ENCODE assay signal across 22 cellular contexts in the genomic region with DNA sequence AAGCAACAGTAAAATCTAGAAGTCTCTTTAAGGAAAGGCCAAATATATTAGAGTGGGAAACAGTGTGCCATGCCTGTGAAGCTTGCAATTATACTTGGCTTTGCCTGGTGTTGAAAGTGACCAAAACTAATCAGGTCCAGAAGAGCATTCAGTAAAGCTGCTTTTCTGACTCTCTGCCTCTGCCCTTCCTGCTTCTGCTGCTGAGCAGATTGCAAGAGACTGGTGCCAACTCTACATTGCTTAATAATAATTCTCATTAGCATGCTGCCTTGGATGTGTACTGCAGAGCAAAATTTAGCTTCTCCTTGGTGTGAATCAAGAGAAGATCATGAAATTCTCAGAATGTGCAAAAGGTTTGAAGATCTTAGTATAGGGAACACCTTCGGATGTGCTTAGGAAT.
"Had no signal": no experiment of that assay in that cellular context is flagged by ENCODE, and none has a peak within 500 bp of the region (broad histone marks: within the 10 kb centered on the region; RNA-seq: fewer than 3 reads in every experiment).

No MANE protein-coding gene starts in this region.

- H3K27ac ChIP-seq: adrenal gland, coronary artery, gastrocnemius medialis, spleen, thoracic aorta, upper lobe of left lung had no signal

- ATAC-seq: activated T-cell treated with anti-CD3 and anti-CD28 coated beads, Interleukin-2, amount 50 U/mL, for 72 hours; gastrocnemius medialis; left lobe of liver; stimulated activated memory B cell treated with anti-CD40 and anti-IgM and Interleukin-4, amounts not matched to agents 10 μg/mL and 1 μg/mL and 100 μg/mL, for 72 hours had no signal

- H3K36me3 ChIP-seq: adrenal gland, gastrocnemius medialis, spleen, thoracic aorta, upper lobe of left lung had no signal

- H3K4me1 ChIP-seq: adrenal gland, gastrocnemius medialis, spleen, upper lobe of left lung had no signal

- H3K4me3 ChIP-seq: adrenal gland, coronary artery, gastrocnemius medialis, lung, spleen, thoracic aorta, upper lobe of left lung had no signal

- H3K27me3 ChIP-seq: adrenal gland, gastrocnemius medialis, spleen, upper lobe of left lung had no signal

- DNase-seq: activated CD4-positive, alpha-beta T cell treated with anti-CD3 and anti-CD28 coated beads, Interleukin-2, amount 10 ng/mL, durations not matched to agents 7 days and 5 days; activated CD4-positive, CD25-positive, alpha-beta regulatory T cell; activated CD8-positive, alpha-beta memory T cell treated with anti-CD3 and anti-CD28 coated beads for 24 hours; activated CD8-positive, alpha-beta memory T cell treated with anti-CD3 and anti-CD28 coated beads, Interleukin-2, amount 50 U/mL, for 48 hours; activated effector memory CD4-positive, alpha-beta T cell treated with anti-CD3 and anti-CD28 coated beads, Interleukin-2, amount 50 U/mL, for 16 hours; activated naive CD4-positive, alpha-beta T cell treated with anti-CD3 and anti-CD28 coated beads, Interleukin-2, amount 50 U/mL, for 16 hours; activated T-cell treated with anti-CD3 and anti-CD28 coated beads, Interleukin-2, amount 50 U/mL, for 72 hours; adrenal gland; erythroblast; gastrocnemius medialis; kidney; nephron progenitor cell; occipital lobe; spleen; stimulated activated CD4-positive, alpha-beta T cell treated with anti-CD3 and anti-CD28 coated beads, Interleukin-4, amount 100 ng/mL, for 4 hours; T1000; upper lobe of left lung had no signal

- H3K9me3 Mint-ChIP-seq: activated CD4-positive, alpha-beta T cell treated with anti-CD3 and anti-CD28 coated beads, Interleukin-2, amount 10 ng/mL, durations not matched to agents 7 days and 5 days; activated T-cell treated with anti-CD3 and anti-CD28 coated beads, Interleukin-2, amount 50 U/mL, for 72 hours; stimulated activated memory B cell treated with anti-CD40 and anti-IgM and Interleukin-4, amounts not matched to agents 10 μg/mL and 1 μg/mL and 100 μg/mL, for 72 hours had no signal

- H3K36me3 Mint-ChIP-seq: stimulated activated memory B cell treated with anti-CD40 and anti-IgM and Interleukin-4, amounts not matched to agents 10 μg/mL and 1 μg/mL and 100 μg/mL, for 72 hours had no signal

- H3K9me3 ChIP-seq: adrenal gland, gastrocnemius medialis, spleen, thoracic aorta, upper lobe of left lung had no signal

- H3K4me3 Mint-ChIP-seq: activated CD4-positive, alpha-beta T cell treated with anti-CD3 and anti-CD28 coated beads, Interleukin-2, amount 10 ng/mL, durations not matched to agents 7 days and 5 days; activated T-cell treated with anti-CD3 and anti-CD28 coated beads, Interleukin-2, amount 50 U/mL, for 72 hours; nephron progenitor cell; stimulated activated memory B cell treated with anti-CD40 and anti-IgM and Interleukin-4, amounts not matched to agents 10 μg/mL and 1 μg/mL and 100 μg/mL, for 72 hours had no signal

- H3K4me1 Mint-ChIP-seq: stimulated activated memory B cell treated with anti-CD40 and anti-IgM and Interleukin-4, amounts not matched to agents 10 μg/mL and 1 μg/mL and 100 μg/mL, for 72 hours had no signal

- H3K27me3 Mint-ChIP-seq: activated CD4-positive, alpha-beta T cell treated with anti-CD3 and anti-CD28 coated beads, Interleukin-2, amount 10 ng/mL, durations not matched to agents 7 days and 5 days; stimulated activated memory B cell treated with anti-CD40 and anti-IgM and Interleukin-4, amounts not matched to agents 10 μg/mL and 1 μg/mL and 100 μg/mL, for 72 hours had no signal

- H3K27ac Mint-ChIP-seq: activated CD4-positive, alpha-beta T cell treated with anti-CD3 and anti-CD28 coated beads, Interleukin-2, amount 10 ng/mL, durations not matched to agents 7 days and 5 days; activated T-cell treated with anti-CD3 and anti-CD28 coated beads, Interleukin-2, amount 50 U/mL, for 72 hours; nephron progenitor cell; stimulated activated memory B cell treated with anti-CD40 and anti-IgM and Interleukin-4, amounts not matched to agents 10 μg/mL and 1 μg/mL and 100 μg/mL, for 72 hours had no signal
